In the genomic region with DNA sequence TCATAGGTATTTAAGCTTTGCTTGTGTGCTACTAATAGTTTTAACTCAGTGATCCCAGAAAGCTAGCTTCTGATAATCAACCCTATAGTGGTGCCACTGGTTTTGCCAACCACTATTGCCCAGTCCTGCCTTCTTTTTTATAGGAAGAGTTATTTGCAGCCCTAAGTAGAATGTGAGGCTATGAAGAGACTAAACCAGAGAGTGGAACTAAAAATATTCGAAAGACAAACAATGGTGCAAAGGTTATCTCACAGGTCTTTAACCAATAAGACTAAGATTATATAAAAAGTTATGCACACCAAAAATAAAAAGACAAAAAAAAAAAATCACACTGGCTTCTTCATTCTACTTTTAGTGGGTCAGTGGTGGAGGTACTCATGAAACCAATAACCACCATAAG, we compare ENCODE assay signal across 20 cellular contexts.
"Had no signal": no experiment of that assay in that cellular context is flagged by ENCODE, and none has a peak within 500 bp of the region (broad histone marks: within the 10 kb centered on the region; RNA-seq: fewer than 3 reads in every experiment).

No MANE protein-coding gene starts in this region.

- H3K27me3 Mint-ChIP-seq: naive thymus-derived CD4-positive, alpha-beta T cell; stimulated activated memory B cell treated with anti-CD40 and anti-IgM and Interleukin-4, amounts not matched to agents 10 μg/mL and 1 μg/mL and 100 μg/mL, for 72 hours; type B pancreatic cell had no signal

- DNase-seq: dermis blood vessel endothelial cell; endodermal cell; foreskin fibroblast; gastrocnemius medialis; head of caudate nucleus; mesenchymal stem cell; midbrain; naive thymus-derived CD4-positive, alpha-beta T cell; occipital lobe; psoas muscle; right cardiac atrium; spleen; stimulated activated CD4-positive, alpha-beta T cell treated with anti-CD3 and anti-CD28 coated beads, Interleukin-4, amount 100 ng/mL, for 4 hours; stimulated activated naive CD8-positive, alpha-beta T cell treated with anti-CD3 and anti-CD28 coated beads, Interleukin-15, Interleukin-2, amounts not matched to agents 100 U/mL and 50 U/mL, for 24 hours; substantia nigra; testis; tibial artery had no signal

- H3K9me3 Mint-ChIP-seq: endodermal cell; naive thymus-derived CD4-positive, alpha-beta T cell; stimulated activated memory B cell treated with anti-CD40 and anti-IgM and Interleukin-4, amounts not matched to agents 10 μg/mL and 1 μg/mL and 100 μg/mL, for 72 hours; type B pancreatic cell had no signal

- H3K27ac Mint-ChIP-seq: endodermal cell; stimulated activated memory B cell treated with anti-CD40 and anti-IgM and Interleukin-4, amounts not matched to agents 10 μg/mL and 1 μg/mL and 100 μg/mL, for 72 hours; type B pancreatic cell had no signal

- ATAC-seq: esophagus mucosa; gastrocnemius medialis; naive thymus-derived CD4-positive, alpha-beta T cell; psoas muscle; right cardiac atrium; stimulated activated memory B cell treated with anti-CD40 and anti-IgM and Interleukin-4, amounts not matched to agents 10 μg/mL and 1 μg/mL and 100 μg/mL, for 72 hours; stimulated activated naive CD8-positive, alpha-beta T cell treated with anti-CD3 and anti-CD28 coated beads, Interleukin-15, Interleukin-2, amounts not matched to agents 100 U/mL and 50 U/mL, for 24 hours had no signal

- H3K4me3 Mint-ChIP-seq: endodermal cell; naive thymus-derived CD4-positive, alpha-beta T cell; stimulated activated memory B cell treated with anti-CD40 and anti-IgM and Interleukin-4, amounts not matched to agents 10 μg/mL and 1 μg/mL and 100 μg/mL, for 72 hours; type B pancreatic cell had no signal
